15 cellular contexts compared by ENCODE assay signal in genomic region chr17:42982266-42982665, GRCh38. TPM values are rescaled to one million over a fixed set of nuclear protein-coding genes. Genes with fewer than 3 reads are reported as not detected.
DNase-seq lines count a peak whose midpoint lies in the region; ATAC-seq, FAIRE-seq and TF ChIP-seq lines count a peak whose summit lies in the region.
"Had no signal": no experiment of that assay in that cellular context is flagged by ENCODE, and none has a peak within 500 bp of the region (broad histone marks: within the 10 kb centered on the region; RNA-seq: fewer than 3 reads in every experiment).

No MANE protein-coding gene starts in this region.

- intact Hi-C loops in activated B cell treated with CpG ODN at 0.5 μM for 24 hours (cut with micrococcal nuclease): loop anchor here (5.0 to 10.0 kb wide), 2 partner anchors 150 to 237 kb away; partner anchors contain the start of genes EZH1 and PSME3

- TF ChIP-seq CTCF in activated B cell treated with CpG ODN at 0.5 μM for 24 hours (IDR thresholded peaks at IDR 0.05) (no peak), fibroblast of villous mesenchyme (IDR thresholded peaks at IDR 0.05; ENCODE audit: insufficient read depth, low read depth, low read length) (no peak), type B pancreatic cell (conservative IDR thresholded peaks at IDR 0.05) (no peak), coronary artery (IDR thresholded peaks at IDR 0.05) (no peak)

- H3K4me3 Mint-ChIP-seq in stimulated activated naive CD8-positive, alpha-beta T cell treated with anti-CD3 and anti-CD28 coated beads, Interleukin-15, Interleukin-2, amounts not matched to agents 100 ng/mL and 50 ng/mL, for 24 hours: peak overlapping the region; percentile 90
- H3K4me3 Mint-ChIP-seq in activated B cell treated with CpG ODN at 0.5 μM for 24 hours (peak overlapping the region; percentile 98), type B pancreatic cell (peak overlapping the region; percentile 99)

- peak overlapping the region; percentile 77 for H3K27ac Mint-ChIP-seq in stimulated activated naive CD8-positive, alpha-beta T cell treated with anti-CD3 and anti-CD28 coated beads, Interleukin-15, Interleukin-2, amounts not matched to agents 100 ng/mL and 50 ng/mL, for 24 hours
- H3K27ac Mint-ChIP-seq in activated B cell treated with CpG ODN at 0.5 μM for 24 hours: peak overlapping the region; percentile 12
- peak overlapping the region; percentile 58 for H3K27ac Mint-ChIP-seq in type B pancreatic cell

- H3K36me3 Mint-ChIP-seq in stimulated activated naive CD8-positive, alpha-beta T cell treated with anti-CD3 and anti-CD28 coated beads, Interleukin-15, Interleukin-2, amounts not matched to agents 100 ng/mL and 50 ng/mL, for 24 hours (ENCODE audit: low read depth): peaks cover 30% of the 10 kb centered on the region
- H3K36me3 Mint-ChIP-seq in activated B cell treated with CpG ODN at 0.5 μM for 24 hours (ENCODE audit: low read depth) (peaks cover 32% of the 10 kb centered on the region), type B pancreatic cell (peaks cover 5% of the 10 kb centered on the region)

- FAIRE-seq in H54 (lab: Jason Lieb, UNC): no peak
- FAIRE-seq: pancreas had no signal

- H3K27me3 Mint-ChIP-seq in stimulated activated naive CD8-positive, alpha-beta T cell treated with anti-CD3 and anti-CD28 coated beads, Interleukin-15, Interleukin-2, amounts not matched to agents 100 ng/mL and 50 ng/mL, for 24 hours: no peaks in the 10 kb centered on the region
- H3K27me3 Mint-ChIP-seq in activated B cell treated with CpG ODN at 0.5 μM for 24 hours: no peaks in the 10 kb centered on the region
- H3K27me3 Mint-ChIP-seq in type B pancreatic cell: no peaks in the 10 kb centered on the region

- POLR2A ChIA-PET in activated B cell treated with CpG ODN at 0.5 μM for 24 hours (lab: Charles Lee): interaction anchor here (0.6 to 3.4 kb wide), 6 partner anchors 16 to 1317 kb away, joined by 3 to 37 read pairs (median 4); partner anchors contain the start of genes AARSD1, BECN1 and RPL27

- H3K9me3 Mint-ChIP-seq in stimulated activated naive CD8-positive, alpha-beta T cell treated with anti-CD3 and anti-CD28 coated beads, Interleukin-15, Interleukin-2, amounts not matched to agents 100 ng/mL and 50 ng/mL, for 24 hours: no peaks in the 10 kb centered on the region
- H3K9me3 Mint-ChIP-seq in activated B cell treated with CpG ODN at 0.5 μM for 24 hours: no peaks in the 10 kb centered on the region
- H3K9me3 Mint-ChIP-seq in type B pancreatic cell: no peaks in the 10 kb centered on the region

- H3K4me3 ChIP-seq in fibroblast of villous mesenchyme (ENCODE audit: low read depth, low read length) (no peak overlapping the region), coronary artery (no peak overlapping the region)

- H3K27ac ChIP-seq in coronary artery: no peak overlapping the region
- H3K27ac ChIP-seq: foreskin keratinocyte had no signal

- TF ChIP-seq POLR2A in H54 (IDR thresholded peaks at IDR 0.05; ENCODE audit: low read depth, low read length): no peak

- DNase-seq in stimulated activated naive CD8-positive, alpha-beta T cell treated with anti-CD3 and anti-CD28 coated beads, Interleukin-15, Interleukin-2, amounts not matched to agents 100 U/mL and 50 U/mL, for 24 hours: no peak
- no peak for DNase-seq in activated B cell treated with CpG ODN at 0.5 μM for 24 hours
- peak; percentile 12 for DNase-seq in fibroblast of villous mesenchyme (ENCODE audit: low read depth)
- no peak for DNase-seq in type B pancreatic cell (ENCODE audit: extremely low spot score, unreplicated experiment)
- DNase-seq in coronary artery (ENCODE audit: low spot score): no peak
- DNase-seq in H54 (ENCODE audit: insufficient read length, low spot score): no peak
- no peak for DNase-seq in NCI-H2227 treated with DMSO at 0.1 percent for 48 hours (lab: John Stamatoyannopoulos, UW)
- DNase-seq: activated CD8-positive, alpha-beta memory T cell treated with anti-CD3 and anti-CD28 coated beads, Interleukin-2, amount 50 U/mL, for 48 hours; central memory CD4-positive, alpha-beta T cell; COR-L47; foreskin keratinocyte; kidney glomerular epithelial cell; NCI-H187; pancreas had no signal

- peaks cover 48% of the 10 kb centered on the region for H3K4me1 Mint-ChIP-seq in stimulated activated naive CD8-positive, alpha-beta T cell treated with anti-CD3 and anti-CD28 coated beads, Interleukin-15, Interleukin-2, amounts not matched to agents 100 ng/mL and 50 ng/mL, for 24 hours (ENCODE audit: low read depth)
- H3K4me1 Mint-ChIP-seq in activated B cell treated with CpG ODN at 0.5 μM for 24 hours (peaks cover 66% of the 10 kb centered on the region), type B pancreatic cell (ENCODE audit: unreplicated experiment) (peaks cover 13% of the 10 kb centered on the region)

- CTCF ChIA-PET in activated B cell treated with CpG ODN at 0.5 μM for 24 hours (lab: Charles Lee): no interaction called here

- ATAC-seq in stimulated activated naive CD8-positive, alpha-beta T cell treated with anti-CD3 and anti-CD28 coated beads, Interleukin-15, Interleukin-2, amounts not matched to agents 100 U/mL and 50 U/mL, for 24 hours: no peak
- no peak for ATAC-seq in activated B cell treated with CpG ODN at 0.5 μM for 24 hours (ENCODE audit: low read depth)
- ATAC-seq: foreskin keratinocyte, pancreas had no signal

RNA-seq across cellular contexts. Expression of gene RUNDC1, which starts 1.9 kb away (rescaled TPM):
- total RNA-seq in activated B cell treated with CpG ODN at 0.5 μM for 24 hours (28.3 and 30.9 TPM in 2 replicates), fibroblast of villous mesenchyme (9.3 and 11.2 TPM in 2 replicates), type B pancreatic cell (ENCODE audit: low replicate concordance) (18.2 and 19.7 TPM in 2 replicates)

RNA-seq across cellular contexts. Expression of gene PTGES3L, which starts 2.4 kb away (rescaled TPM):
- 1.4 and 2.0 TPM in 2 replicates for total RNA-seq in activated B cell treated with CpG ODN at 0.5 μM for 24 hours
- total RNA-seq in fibroblast of villous mesenchyme: 1.3 TPM in 2 replicates
- total RNA-seq in type B pancreatic cell (ENCODE audit: low replicate concordance): 1.0 and 1.5 TPM in 2 replicates

RNA-seq across cellular contexts. Expression of gene RPL27, which starts 16.0 kb away (rescaled TPM):
- total RNA-seq in activated B cell treated with CpG ODN at 0.5 μM for 24 hours: 1,189 and 1,266 TPM in 2 replicates
- 1,005 and 1,254 TPM in 2 replicates for total RNA-seq in fibroblast of villous mesenchyme
- 1,148 and 1,194 TPM in 2 replicates for total RNA-seq in type B pancreatic cell (ENCODE audit: low replicate concordance)

RNA-seq across cellular contexts. Expression of gene AARSD1, which starts 18.0 kb away (rescaled TPM):
- total RNA-seq in activated B cell treated with CpG ODN at 0.5 μM for 24 hours (63.6 and 70.4 TPM in 2 replicates), fibroblast of villous mesenchyme (16.0 and 16.8 TPM in 2 replicates), type B pancreatic cell (ENCODE audit: low replicate concordance) (37.0 and 60.0 TPM in 2 replicates)

RNA-seq across cellular contexts. Expression of gene IFI35, which starts 24.3 kb away (rescaled TPM):
- total RNA-seq in activated B cell treated with CpG ODN at 0.5 μM for 24 hours (41.9 and 50.5 TPM in 2 replicates), fibroblast of villous mesenchyme (31.5 and 34.5 TPM in 2 replicates), type B pancreatic cell (ENCODE audit: low replicate concordance) (6.6 and 8.8 TPM in 2 replicates)

Comparison
In these comparisons a context has a peak if more than half of its experiments do, and no peak if none do; other contexts are left out.
1. H3K27ac Mint-ChIP-seq: peak in every context shown above with its lines; median percentile 77 in stimulated activated naive CD8-positive, alpha-beta T cell treated with anti-CD3 and anti-CD28 coated beads, Interleukin-15, Interleukin-2, amounts not matched to agents 100 ng/mL and 50 ng/mL, for 24 hours; 58 in type B pancreatic cell; 12 in activated B cell treated with CpG ODN at 0.5 μM for 24 hours.